Comparison of ENCODE assay signal across 30 cellular contexts in genomic region chr2:143241403-143242088, GRCh38.
DNase-seq lines count a peak whose midpoint lies in the region; ATAC-seq, FAIRE-seq and TF ChIP-seq lines count a peak whose summit lies in the region.
"Had no signal": no experiment of that assay in that cellular context is flagged by ENCODE, and none has a peak within 500 bp of the region (broad histone marks: within the 10 kb centered on the region; RNA-seq: fewer than 3 reads in every experiment).

No MANE protein-coding gene starts in this region.

- H3K4me2 ChIP-seq in astrocyte (ENCODE audit: low read length), result no peak overlapping the region
- H3K4me2 ChIP-seq: BLaER1 treated with 17β-estradiol and CSF1 and Interleukin-3, amounts not matched to agents 10 nM and 100 nM had no signal

- no peaks in the 10 kb centered on the region for H3K27me3 ChIP-seq in CD4-positive, alpha-beta T cell (ENCODE audit: control insufficient read depth, insufficient read depth, low read length)
- H3K27me3 ChIP-seq in H7 (ENCODE audit: control insufficient read depth, insufficient read depth, low read length), result no peaks in the 10 kb centered on the region
- no peaks in the 10 kb centered on the region for H3K27me3 ChIP-seq in astrocyte (ENCODE audit: insufficient read depth, low read length)
- H3K27me3 ChIP-seq in thyroid gland, result no peaks in the 10 kb centered on the region
- H3K27me3 ChIP-seq: BLaER1 treated with 17β-estradiol and CSF1 and Interleukin-3, amounts not matched to agents 10 nM and 100 nM; MG63 had no signal

- no peaks in the 10 kb centered on the region for H4K20me1 ChIP-seq in astrocyte (ENCODE audit: insufficient read depth, low read length)

- peaks cover 2% of the 10 kb centered on the region for H3K9me3 Mint-ChIP-seq in CD4-positive, alpha-beta T cell
- H3K9me3 Mint-ChIP-seq in astrocyte (ENCODE audit: unreplicated experiment), result no peaks in the 10 kb centered on the region
- H3K9me3 Mint-ChIP-seq: natural killer cell treated with Interleukin-12 subunit alpha and Interleukin-12 subunit beta and Interleukin-15 and Interleukin-18, amount 100 ng/mL, for 72 hours had no signal

- H3K9me3 ChIP-seq in CD4-positive, alpha-beta T cell (ENCODE audit: control insufficient read depth, low read length), result no peaks in the 10 kb centered on the region
- H3K9me3 ChIP-seq in astrocyte (ENCODE audit: insufficient read depth, low read depth, low read length) (no peaks in the 10 kb centered on the region), thyroid gland (no peaks in the 10 kb centered on the region)
- H3K9me3 ChIP-seq: BLaER1 treated with 17β-estradiol and CSF1 and Interleukin-3, amounts not matched to agents 10 nM and 100 nM; MG63; thoracic aorta had no signal

- H3K36me3 ChIP-seq in H7 (replicated peaks; ENCODE audit: control insufficient read depth, insufficient read depth, low read length) (no peaks in the 10 kb centered on the region), astrocyte (ENCODE audit: insufficient read depth, low read length) (no peaks in the 10 kb centered on the region), thyroid gland (no peaks in the 10 kb centered on the region)
- H3K36me3 ChIP-seq: MG63, thoracic aorta had no signal

- H3K4me3 ChIP-seq in H7 (ENCODE audit: insufficient read depth, low read depth, low read length), result no peak overlapping the region
- no peak overlapping the region for H3K4me3 ChIP-seq in astrocyte (ENCODE audit: insufficient read depth, low read depth, low read length)
- H3K4me3 ChIP-seq in thyroid gland (replicated peaks in 1 of 3), result no peak overlapping the region
- H3K4me3 ChIP-seq: BLaER1 treated with 17β-estradiol and CSF1 and Interleukin-3, amounts not matched to agents 10 nM and 100 nM; K562; MG63; thoracic aorta had no signal

- no peaks in the 10 kb centered on the region for H3K79me2 ChIP-seq in astrocyte (ENCODE audit: insufficient read depth, low read length)
- H3K79me2 ChIP-seq: parathyroid adenoma had no signal

- no peak overlapping the region for H3K27ac ChIP-seq in CD4-positive, alpha-beta T cell (ENCODE audit: low read depth, low read length)
- no peak overlapping the region for H3K27ac ChIP-seq in astrocyte (ENCODE audit: low read depth, low read length)
- no peak overlapping the region for H3K27ac ChIP-seq in thyroid gland
- H3K27ac ChIP-seq: BLaER1 treated with 17β-estradiol and CSF1 and Interleukin-3, amounts not matched to agents 10 nM and 100 nM; parathyroid adenoma; thoracic aorta had no signal

- no peak for ATAC-seq in CD4-positive, alpha-beta T cell (ENCODE audit: poor library complexity)
- peak; percentile 77 for ATAC-seq in left colon
- ATAC-seq in HG02885 (IDR thresholded peaks at IDR 0.05; ENCODE audit: poor library complexity, unreplicated experiment), result no peak
- ATAC-seq: activated T-cell treated with anti-CD3 and anti-CD28 coated beads, Interleukin-2, amount 50 U/mL, for 4 hours; K562; left lobe of liver; natural killer cell treated with Interleukin-12 subunit alpha and Interleukin-12 subunit beta and Interleukin-15 and Interleukin-18, amount 100 ng/mL, for 72 hours; PC-3; sciatic nerve; stimulated activated naive CD8-positive, alpha-beta T cell treated with anti-CD3 and anti-CD28 coated beads, Interleukin-15, Interleukin-2, amounts not matched to agents 100 U/mL and 50 U/mL, for 24 hours had no signal

- H3K4me1 ChIP-seq in astrocyte (ENCODE audit: insufficient read depth, low read length), result no peaks in the 10 kb centered on the region
- H3K4me1 ChIP-seq in thyroid gland, result no peaks in the 10 kb centered on the region
- H3K4me1 ChIP-seq: parathyroid adenoma had no signal

- peak overlapping the region; percentile 28 for H3K27ac Mint-ChIP-seq in CD4-positive, alpha-beta T cell
- H3K27ac Mint-ChIP-seq in astrocyte (ENCODE audit: unreplicated experiment), result no peak overlapping the region

- POLR2A ChIA-PET in CD4-positive, alpha-beta T cell (lab: Charles Lee), result interaction anchor here (1.0 to 1.3 kb wide), 3 partner anchors 9 to 17 kb away, joined by 3 read pairs; no protein-coding TSS in a partner anchor

- WGBS in thyroid gland, 2 donors, result 80 to 81% methylated on average over 7 of the region's 7 CpGs

- no peak overlapping the region for H3K4me3 Mint-ChIP-seq in CD4-positive, alpha-beta T cell
- no peak overlapping the region for H3K4me3 Mint-ChIP-seq in astrocyte (ENCODE audit: unreplicated experiment)
- H3K4me3 Mint-ChIP-seq: activated T-cell treated with anti-CD3 and anti-CD28 coated beads, Interleukin-2, amount 50 U/mL, for 4 hours; natural killer cell treated with Interleukin-12 subunit alpha and Interleukin-12 subunit beta and Interleukin-15 and Interleukin-18, amount 100 ng/mL, for 72 hours had no signal

- no peak for TF ChIP-seq CTCF in CD4-positive, alpha-beta T cell (IDR thresholded peaks at IDR 0.05)
- TF ChIP-seq CTCF in astrocyte (IDR thresholded peaks at IDR 0.05; ENCODE audit: insufficient read depth, low read depth, low read length), result no peak
- TF ChIP-seq CTCF in thyroid gland (IDR thresholded peaks at IDR 0.05), result no peak

- peaks cover 44% of the 10 kb centered on the region for H3K36me3 Mint-ChIP-seq in CD4-positive, alpha-beta T cell (ENCODE audit: low read depth)
- no peaks in the 10 kb centered on the region for H3K36me3 Mint-ChIP-seq in astrocyte (ENCODE audit: low read depth, unreplicated experiment)

- intact Hi-C loops in CD4-positive, alpha-beta T cell (cut with DNase I, micrococcal nuclease), result no loop called here
- intact Hi-C loops in left colon (cut with DNase I, micrococcal nuclease) (no loop called here), thyroid gland (cut with DNase I) (no loop called here)

- peaks cover 42% of the 10 kb centered on the region for H3K4me1 Mint-ChIP-seq in CD4-positive, alpha-beta T cell (ENCODE audit: low read depth)
- H3K4me1 Mint-ChIP-seq in astrocyte (ENCODE audit: low read depth, unreplicated experiment), result no peaks in the 10 kb centered on the region

- no peak for TF ChIP-seq POLR2A in thyroid gland (IDR thresholded peaks at IDR 0.05)

- H2AFZ ChIP-seq in astrocyte (ENCODE audit: low read depth, low read length), result no peak overlapping the region
- H2AFZ ChIP-seq: parathyroid adenoma had no signal

- FAIRE-seq in astrocyte (lab: Jason Lieb, UNC), result no peak
- FAIRE-seq: K562, TTC549 had no signal

- no peak for DNase-seq in CD4-positive, alpha-beta T cell
- DNase-seq in H7 (peak; percentile 3), astrocyte (ENCODE audit: low read depth) (peak; percentile 29), left colon (no peak), thyroid gland (no peak), HPDE6-E6E7 (ENCODE audit: extremely low spot score) (no peak), NCI-H526 (lab: John Stamatoyannopoulos, UW) (no peak)
- DNase-seq: ACHN; activated CD4-positive, CD25-positive, alpha-beta regulatory T cell treated with anti-CD3 and anti-CD28 coated beads, Interleukin-2, amount 50 U/mL, for 72 hours; activated naive CD4-positive, alpha-beta T cell treated with anti-CD3 and anti-CD28 coated beads, Interleukin-2, amount 50 U/mL, for 16 hours; activated T-cell treated with anti-CD3 and anti-CD28 coated beads, Interleukin-2, amount 50 U/mL, for 4 hours; Calu3; cerebellar nuclear complex; glutamatergic neuron; MG63; NCI-H1417; NCI-H2081; NCI-H345; PC-3; Right ventricle myocardium superior; stimulated activated naive CD8-positive, alpha-beta T cell treated with anti-CD3 and anti-CD28 coated beads, Interleukin-15, Interleukin-2, amounts not matched to agents 100 U/mL and 50 U/mL, for 24 hours had no signal

- no peaks in the 10 kb centered on the region for H3K27me3 Mint-ChIP-seq in CD4-positive, alpha-beta T cell
- H3K27me3 Mint-ChIP-seq in astrocyte (ENCODE audit: low read depth, unreplicated experiment), result no peaks in the 10 kb centered on the region
- H3K27me3 Mint-ChIP-seq: natural killer cell treated with Interleukin-12 subunit alpha and Interleukin-12 subunit beta and Interleukin-15 and Interleukin-18, amount 100 ng/mL, for 72 hours had no signal

- CTCF ChIA-PET in CD4-positive, alpha-beta T cell (lab: Charles Lee), result interaction anchor here (0.6 to 0.9 kb wide), 2 partner anchors 19 to 98 kb away, joined by 4 to 5 read pairs; no protein-coding TSS in a partner anchor

- H3K9ac ChIP-seq in astrocyte (ENCODE audit: low read length), result no peak overlapping the region
- H3K9ac ChIP-seq: BLaER1 treated with 17β-estradiol and CSF1 and Interleukin-3, amounts not matched to agents 10 nM and 100 nM; parathyroid adenoma had no signal

Comparison
In these comparisons a context has a peak if more than half of its experiments do, and no peak if none do; other contexts are left out.
1. DNase-seq: peak in H7 (single experiment) and astrocyte (single experiment); none in CD4-positive, alpha-beta T cell (0 of 10), left colon (0 of 2), thyroid gland (0 of 2), HPDE6-E6E7 (single experiment) and NCI-H526 (0 of 2).